15 cellular contexts compared by ENCODE assay signal in genomic region chr12:27303139-27304111, GRCh38. TPM values are rescaled to one million over a fixed set of nuclear protein-coding genes. Genes with fewer than 3 reads are reported as not detected.
DNase-seq lines count a peak whose midpoint lies in the region; ATAC-seq, FAIRE-seq and TF ChIP-seq lines count a peak whose summit lies in the region.
"Had no signal": no experiment of that assay in that cellular context is flagged by ENCODE, and none has a peak within 500 bp of the region (broad histone marks: within the 10 kb centered on the region; RNA-seq: fewer than 3 reads in every experiment).

No MANE protein-coding gene starts in this region.

- no peak overlapping the region for H3K4me3 ChIP-seq in naive thymus-derived CD4-positive, alpha-beta T cell (ENCODE audit: low read length)
- H3K4me3 ChIP-seq: esophagus squamous epithelium, lung, SJSA1 had no signal

- H3K4me1 ChIP-seq in naive thymus-derived CD4-positive, alpha-beta T cell (ENCODE audit: control insufficient read depth in 2 of 2, insufficient read depth in 2 of 2, low read length in 2 of 2), result no peaks in the 10 kb centered on the region

- peaks cover 9% of the 10 kb centered on the region for H3K4me1 Mint-ChIP-seq in activated T-helper 17 cell treated with anti-CD3 and anti-CD28 coated beads, Interleukin-2, amount 50 U/mL, for 72 hours
- peaks cover 0 to 6% (median 0%) of the 10 kb centered on the region in 7 donors for H3K4me1 Mint-ChIP-seq in naive thymus-derived CD4-positive, alpha-beta T cell
- H3K4me1 Mint-ChIP-seq: CD4-positive, alpha-beta memory T cell had no signal

- H3K27ac ChIP-seq in naive thymus-derived CD4-positive, alpha-beta T cell (ENCODE audit: low read depth, low read length), result no peak overlapping the region
- H3K27ac ChIP-seq: neutrophil, SJSA1 had no signal

- CTCF ChIA-PET in naive thymus-derived CD4-positive, alpha-beta T cell (lab: Charles Lee), result interaction anchor here (0.7 to 1.5 kb wide), 4 partner anchors 45 to 418 kb away, joined by 3 to 7 read pairs (median 3); no protein-coding TSS in a partner anchor

- intact Hi-C loops in naive thymus-derived CD4-positive, alpha-beta T cell (cut with micrococcal nuclease), result no loop called here

- peaks cover 0 to 10% (median 0%) of the 10 kb centered on the region in 3 experiments for H3K36me3 ChIP-seq in naive thymus-derived CD4-positive, alpha-beta T cell (ENCODE audit: control insufficient read depth in 2 of 3, insufficient read depth in 3 of 3, low read length in 3 of 3)

- H3K27me3 ChIP-seq in naive thymus-derived CD4-positive, alpha-beta T cell (ENCODE audit: control insufficient read depth in 2 of 2, insufficient read depth in 2 of 2, low read length in 2 of 2), result no peaks in the 10 kb centered on the region
- H3K27me3 ChIP-seq: esophagus squamous epithelium, neutrophil, SJSA1 had no signal

- peaks cover 42% of the 10 kb centered on the region for H3K36me3 Mint-ChIP-seq in activated T-helper 17 cell treated with anti-CD3 and anti-CD28 coated beads, Interleukin-2, amount 50 U/mL, for 72 hours (ENCODE audit: low read depth)
- H3K36me3 Mint-ChIP-seq in naive thymus-derived CD4-positive, alpha-beta T cell, result peaks cover 10 to 12% (median 11%) of the 10 kb centered on the region in 5 donors

- peak; percentile 70 for FAIRE-seq in GM12891 (lab: Jason Lieb, UNC)

- H3K4me3 Mint-ChIP-seq in activated T-helper 17 cell treated with anti-CD3 and anti-CD28 coated beads, Interleukin-2, amount 50 U/mL, for 72 hours, result no peak overlapping the region
- no peak overlapping the region for H3K4me3 Mint-ChIP-seq in naive thymus-derived CD4-positive, alpha-beta T cell
- H3K4me3 Mint-ChIP-seq: activated CD8-positive, alpha-beta memory T cell treated with anti-CD3 and anti-CD28 coated beads, Interleukin-2, amount 10 ng/mL, durations not matched to agents 7 days and 5 days; CD4-positive, alpha-beta memory T cell; dendritic cell treated with granulocyte-macrophage colony-stimulating factor and Interleukin-4, amounts not matched to agents 40 ng/mL and 50 ng/mL, for 4 days had no signal

- no peaks in the 10 kb centered on the region for H3K9me3 Mint-ChIP-seq in activated T-helper 17 cell treated with anti-CD3 and anti-CD28 coated beads, Interleukin-2, amount 50 U/mL, for 72 hours
- no peaks in the 10 kb centered on the region for H3K9me3 Mint-ChIP-seq in naive thymus-derived CD4-positive, alpha-beta T cell
- H3K9me3 Mint-ChIP-seq: dendritic cell treated with granulocyte-macrophage colony-stimulating factor and Interleukin-4, amounts not matched to agents 40 ng/mL and 50 ng/mL, for 4 days had no signal

- no peaks in the 10 kb centered on the region for H3K27me3 Mint-ChIP-seq in activated T-helper 17 cell treated with anti-CD3 and anti-CD28 coated beads, Interleukin-2, amount 50 U/mL, for 72 hours
- no peaks in the 10 kb centered on the region for H3K27me3 Mint-ChIP-seq in naive thymus-derived CD4-positive, alpha-beta T cell
- H3K27me3 Mint-ChIP-seq: activated CD8-positive, alpha-beta memory T cell treated with anti-CD3 and anti-CD28 coated beads, Interleukin-2, amount 10 ng/mL, durations not matched to agents 7 days and 5 days; CD4-positive, alpha-beta memory T cell; dendritic cell treated with granulocyte-macrophage colony-stimulating factor and Interleukin-4, amounts not matched to agents 40 ng/mL and 50 ng/mL, for 4 days had no signal

- no peaks in the 10 kb centered on the region for H3K9me3 ChIP-seq in naive thymus-derived CD4-positive, alpha-beta T cell (ENCODE audit: control insufficient read depth in 2 of 3, low read length in 3 of 3)
- H3K9me3 ChIP-seq: esophagus squamous epithelium, neutrophil, SJSA1 had no signal

- POLR2A ChIA-PET in naive thymus-derived CD4-positive, alpha-beta T cell (lab: Charles Lee), result no interaction called here

- peak overlapping the region; percentile 5 for H3K27ac Mint-ChIP-seq in activated T-helper 17 cell treated with anti-CD3 and anti-CD28 coated beads, Interleukin-2, amount 50 U/mL, for 72 hours
- peak overlapping the region in 7 of 9 donors; percentile 0 to 60 (median 13) for H3K27ac Mint-ChIP-seq in naive thymus-derived CD4-positive, alpha-beta T cell
- H3K27ac Mint-ChIP-seq: activated CD8-positive, alpha-beta memory T cell treated with anti-CD3 and anti-CD28 coated beads, Interleukin-2, amount 10 ng/mL, durations not matched to agents 7 days and 5 days; dendritic cell treated with granulocyte-macrophage colony-stimulating factor and Interleukin-4, amounts not matched to agents 40 ng/mL and 50 ng/mL, for 4 days had no signal

- no peak for ATAC-seq in activated T-helper 17 cell treated with anti-CD3 and anti-CD28 coated beads, Interleukin-2, amount 50 U/mL, for 72 hours (replicated peaks)
- ATAC-seq in naive thymus-derived CD4-positive, alpha-beta T cell, result no peak
- ATAC-seq in HG03457 (IDR thresholded peaks at IDR 0.05; ENCODE audit: unreplicated experiment) (no peak), HG03520 (IDR thresholded peaks at IDR 0.05; ENCODE audit: unreplicated experiment) (no peak)
- ATAC-seq: activated CD8-positive, alpha-beta memory T cell treated with anti-CD3 and anti-CD28 coated beads, Interleukin-2, amount 10 ng/mL, durations not matched to agents 7 days and 5 days had no signal

- TF ChIP-seq POLR2A in GM12891 (IDR thresholded peaks at IDR 0.05; ENCODE audit: low read depth, low read length), result no peak

- DNase-seq in NCI-H1417 (lab: John Stamatoyannopoulos, UW) (peak; percentile 22 to 62 (median 41)), NCI-H1417 treated with DMSO at 0.1 percent for 48 hours (lab: John Stamatoyannopoulos, UW) (no peak), GM12891 (ENCODE audit: insufficient read length, low spot score) (no peak)
- DNase-seq in naive thymus-derived CD4-positive, alpha-beta T cell, result no peak
- DNase-seq in stimulated activated naive CD4-positive, alpha-beta T cell treated with Interleukin-2 at 50 U/mL for 16 hours (lab: John Stamatoyannopoulos, UW), result no peak
- DNase-seq: activated CD8-positive, alpha-beta memory T cell treated with anti-CD3 and anti-CD28 coated beads, Interleukin-2, amount 10 ng/mL, durations not matched to agents 7 days and 5 days; CD4-positive, alpha-beta memory T cell; esophagus squamous epithelium had no signal

TF ChIP-seq in GM12891, 5 proteins besides CTCF, POLR2A, EP300 and RAD21:
- TF ChIP-seq POU2F2 (IDR thresholded peaks at IDR 0.05; ENCODE audit: low read depth, low read length) (no peak), TAF1 (IDR thresholded peaks at IDR 0.05; ENCODE audit: low read depth, low read length) (no peak), POLR2AphosphoS5 (IDR thresholded peaks at IDR 0.05; ENCODE audit: low read depth, low read length) (no peak), PAX5 (IDR thresholded peaks at IDR 0.05; ENCODE audit: insufficient read depth, low read length, severe bottlenecking) (no peak), SPI1 (IDR thresholded peaks at IDR 0.05; ENCODE audit: low read depth, low read length) (no peak)
TF ChIP-seq in GM12891: peak in this region for 0.

RNA-seq across cellular contexts. Expression of gene BMAL2, which starts 29.2 kb away (rescaled TPM):
- polyA plus RNA-seq in GM12891 (2012; ENCODE audit: low read depth, missing spikeins), result 21.9 TPM
- 10 to 100 TPM; 12.0 to 19.9 TPM for total RNA-seq in activated T-helper 17 cell treated with anti-CD3 and anti-CD28 coated beads, Interleukin-2, amount 50 U/mL, for 72 hours
- 10 to 100 TPM in 1 of 5 experiments, under 1 TPM in 3, not detected in 1; 0.19 to 37.7 (median 0.41) TPM for total RNA-seq in naive thymus-derived CD4-positive, alpha-beta T cell
- polyA plus RNA-seq in naive thymus-derived CD4-positive, alpha-beta T cell, result not detected

RNA-seq across cellular contexts. Expression of gene STK38L, which starts 59.3 kb away (rescaled TPM):
- 39.9 TPM for polyA plus RNA-seq in GM12891 (2012; ENCODE audit: low read depth, missing spikeins)
- total RNA-seq in activated T-helper 17 cell treated with anti-CD3 and anti-CD28 coated beads, Interleukin-2, amount 50 U/mL, for 72 hours, result 10 to 100 TPM; 14.5 to 21.0 TPM
- 10 to 100 TPM; 16.2 to 22.8 (median 21.2) TPM for total RNA-seq in naive thymus-derived CD4-positive, alpha-beta T cell
- 10 to 100 TPM in 1 of 2 donors, 1 to 10 TPM in 1; 7.2 to 11.2 TPM for polyA plus RNA-seq in naive thymus-derived CD4-positive, alpha-beta T cell

Comparison
In these comparisons a context has a peak if more than half of its experiments do, and no peak if none do; other contexts are left out.
1. DNase-seq: peak in NCI-H1417 (3 of 3); none in NCI-H1417 treated with DMSO at 0.1 percent for 48 hours (single experiment), GM12891 (single experiment), naive thymus-derived CD4-positive, alpha-beta T cell (0 of 9) and stimulated activated naive CD4-positive, alpha-beta T cell treated with Interleukin-2 at 50 U/mL for 16 hours (single experiment).